In genomic region chr9:101840694-101841188, GRCh38 we compare ENCODE assay signal across 32 cellular contexts.
"Had no signal": no experiment of that assay in that cellular context is flagged by ENCODE, and none has a peak within 500 bp of the region (broad histone marks: within the 10 kb centered on the region; RNA-seq: fewer than 3 reads in every experiment).

No MANE protein-coding gene starts in this region.

- H3K4me3 ChIP-seq: adrenal gland, body of pancreas, colonic mucosa, gastroesophageal sphincter, neural progenitor cell, right atrium auricular region, smooth muscle cell had no signal

- H3K36me3 ChIP-seq: adrenal gland, colonic mucosa, gastroesophageal sphincter, neural progenitor cell, right atrium auricular region had no signal

- H3K27me3 ChIP-seq: adrenal gland, body of pancreas, colonic mucosa, neural progenitor cell, right atrium auricular region had no signal

- ATAC-seq: body of pancreas; gastroesophageal sphincter; left colon; natural killer cell; stimulated activated memory B cell treated with anti-CD40 and anti-IgM and Interleukin-4, amounts not matched to agents 10 μg/mL and 1 μg/mL and 100 μg/mL, for 72 hours; stimulated activated naive CD8-positive, alpha-beta T cell treated with anti-CD3 and anti-CD28 coated beads, Interleukin-15, amount 100 ng/mL, for 72 hours had no signal

- H3K4me1 ChIP-seq: adrenal gland, body of pancreas, colonic mucosa, gastroesophageal sphincter, neural progenitor cell, parathyroid adenoma, right atrium auricular region had no signal

- H3K27ac ChIP-seq: adrenal gland, body of pancreas, colonic mucosa, gastroesophageal sphincter, neural progenitor cell, parathyroid adenoma, right atrium auricular region, VCaP had no signal

- H3K79me2 ChIP-seq: parathyroid adenoma had no signal

- H3K9ac ChIP-seq: neural progenitor cell, parathyroid adenoma had no signal

- H3K4me2 ChIP-seq: neural progenitor cell, smooth muscle cell had no signal

- DNase-seq: activated CD4-positive, alpha-beta T cell treated with anti-CD3 and anti-CD28 coated beads for 4 hours; activated CD4-positive, alpha-beta T cell treated with anti-CD3 and anti-CD28 coated beads, Interleukin-2, amount 50 U/mL, for 4 hours; activated effector memory CD4-positive, alpha-beta T cell treated with Interleukin-2 at 50 U/mL for 16 hours; activated naive CD4-positive, alpha-beta T cell treated with Interleukin-2 at 50 U/mL for 16 hours; activated naive CD8-positive, alpha-beta T cell treated with anti-CD3 and anti-CD28 coated beads for 36 hours; activated T-cell treated with anti-CD3 and anti-CD28 coated beads for 4 hours; adrenal gland; aorta; body of pancreas; cerebellar nuclear complex; colonic mucosa; effector memory CD4-positive, alpha-beta T cell; head of caudate nucleus; hypothalamus; immature natural killer cell; kidney; left colon; natural killer cell; occipital lobe; stimulated activated CD4-positive, alpha-beta T cell treated with anti-CD3 and anti-CD28 coated beads, Interleukin-1b, Interleukin-23, amount 100 ng/mL, for 48 hours; stimulated activated CD4-positive, alpha-beta T cell treated with anti-CD3 and anti-CD28 coated beads, Interleukin-4, amount 100 ng/mL, for 4 hours; stimulated activated CD8-positive, alpha-beta memory T cell treated with anti-CD3 and anti-CD28 coated beads, Interleukin-4, amount 100 ng/mL, for 48 hours; stimulated activated naive CD8-positive, alpha-beta T cell treated with anti-CD3 and anti-CD28 coated beads, Interleukin-15, amount 100 ng/mL, for 72 hours; substantia nigra; T-helper 2 cell had no signal
